8 cellular contexts compared by ENCODE assay signal in the genomic region with DNA sequence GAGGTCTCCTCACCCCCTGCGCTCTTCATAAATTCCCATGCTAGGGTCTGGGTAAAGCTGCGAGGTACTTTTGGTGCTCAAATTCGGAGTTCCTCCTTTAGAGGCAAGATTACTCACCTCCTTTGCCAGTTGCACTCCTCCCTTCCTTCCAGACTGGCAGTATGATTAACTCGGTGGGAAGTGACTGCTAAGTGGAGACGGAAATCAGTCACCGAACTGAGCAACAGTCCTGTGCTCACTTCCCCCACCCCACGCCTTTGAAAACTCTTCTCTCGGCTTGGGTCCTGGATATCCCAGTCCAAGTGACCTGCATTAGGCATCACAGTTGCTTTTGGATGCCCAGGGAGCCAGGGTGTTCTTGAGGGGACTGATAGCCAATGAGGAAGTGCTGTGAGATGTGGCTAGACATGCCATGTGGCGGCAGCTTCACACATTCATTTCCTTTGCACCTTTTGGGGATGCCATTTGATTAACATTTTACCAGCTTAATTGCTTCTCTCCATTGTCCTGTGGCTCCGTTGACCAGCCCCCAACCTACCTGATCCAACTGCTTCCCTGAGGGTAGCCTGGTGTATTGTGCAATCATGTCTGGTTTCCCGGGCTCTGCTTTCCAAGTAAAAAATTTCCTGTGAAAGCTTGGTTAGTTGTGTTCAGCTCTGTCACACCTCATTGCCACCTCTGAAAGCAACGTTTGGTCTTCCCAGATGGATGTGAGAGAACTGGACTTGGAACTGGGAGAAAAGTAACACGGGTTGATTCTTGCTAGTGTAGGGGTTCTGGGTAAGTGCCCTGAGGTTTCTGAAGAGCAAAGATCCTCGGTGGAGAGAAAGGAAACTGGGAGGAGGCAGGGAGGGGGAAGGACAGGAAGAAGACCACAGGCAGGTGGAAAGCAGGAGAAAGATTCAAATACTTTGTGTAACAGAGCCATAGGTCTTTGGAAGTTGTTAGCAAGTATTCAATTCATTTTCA. TPM values are rescaled to one million over a fixed set of nuclear protein-coding genes. Genes with fewer than 3 reads are reported as not detected.
DNase-seq lines count a peak whose midpoint lies in the region; ATAC-seq, FAIRE-seq and TF ChIP-seq lines count a peak whose summit lies in the region.

No MANE protein-coding gene starts in this region.

- peaks cover 6% of the 10 kb centered on the region; the same call in 1 of the 2 replicates for H4K20me1 ChIP-seq in K562 (replicated peaks; ENCODE audit: control insufficient read depth, insufficient read depth, low read length)

- peaks cover 17% of the 10 kb centered on the region for H3K36me3 Mint-ChIP-seq in T-helper 17 cell (ENCODE audit: low read depth)

- POLR2A ChIA-PET in K562 (lab: Yijun Ruan, JAX), result interaction anchor here (0.6 to 5.0 kb wide), 18 partner anchors 8 to 143 kb away, joined by 3 to 36 read pairs (median 4); partner anchors contain the start of genes APEX1, OSGEP, PARP2 and PIP4P1

- H3K9me1 ChIP-seq in K562 (ENCODE audit: control insufficient read depth, insufficient read depth, low read length), result no peaks in the 10 kb centered on the region

- peaks cover 5 to 15% of the 10 kb centered on the region in 2 experiments; a peak in 3 of 5 replicates for H3K4me1 ChIP-seq in K562 (replicated peaks in 1 of 2; ENCODE audit: control insufficient read depth in 2 of 2, insufficient read depth in 2 of 2, low read length in 2 of 2)
- peaks cover 5 to 14% of the 10 kb centered on the region in 2 donors for H3K4me1 ChIP-seq in small intestine (ENCODE audit: control insufficient read depth in 2 of 2, insufficient read depth in 1 of 2, low read depth in 1 of 2, low read length in 1 of 2)

- peak overlapping the region; percentile 91 for H3K4me2 ChIP-seq in K562 (ENCODE audit: insufficient read depth, low read length)

- H3K27ac ChIP-seq in K562 (ENCODE audit: extremely low read depth, low read depth, low read length) (peak overlapping the region; percentile 76), small intestine (ENCODE audit: low read depth in 1 of 2, low read length in 1 of 2) (peak overlapping the region; percentile 85 to 88)

- no peak for TF ChIP-seq POLR2A in K562 (conservative IDR thresholded peaks at IDR 0.05)

- peak overlapping the region; percentile 79 for H3K4me3 ChIP-seq in GM08714 (ENCODE audit: low read length)
- peak overlapping the region; percentile 94 for H3K4me3 ChIP-seq in H7 (ENCODE audit: insufficient read depth, low read depth, low read length)
- peak overlapping the region; percentile 95 for H3K4me3 ChIP-seq in LNCaP clone FGC (ENCODE audit: low read depth, low read length)
- peak overlapping the region; percentile 82 for H3K4me3 ChIP-seq in K562
- peak overlapping the region; percentile 100 for H3K4me3 ChIP-seq in iPS-18c (ENCODE audit: insufficient read depth, low read depth, low read length)
- peak overlapping the region; percentile 72 to 88 for H3K4me3 ChIP-seq in small intestine (ENCODE audit: low read depth in 1 of 2, low read length in 2 of 2)

- CTCF ChIA-PET in K562 (lab: Yijun Ruan, JAX; ENCODE audit: low intra/inter-chr PET ratio), result no interaction called here

- H3K4me1 Mint-ChIP-seq in T-helper 17 cell, result peaks cover 56% of the 10 kb centered on the region

- TF ChIP-seq EP300 in K562 (IDR thresholded peaks at IDR 0.05; ENCODE audit: low read length), result no peak

- intact Hi-C loops in K562 (cut with micrococcal nuclease), result no loop called here

- H3K79me2 ChIP-seq in K562 (ENCODE audit: control insufficient read depth, insufficient read depth, low read length), result peaks cover 46% of the 10 kb centered on the region

- FAIRE-seq in K562 (lab: Jason Lieb, UNC), result peak; percentile 84
- FAIRE-seq in small intestine (lab: Jason Lieb, UNC), result no peak

- no peak for TF ChIP-seq RAD21 in K562 (CRISPR knock-in tag; conservative IDR thresholded peaks at IDR 0.05 in 1 of 2, IDR thresholded peaks at IDR 0.05 in 1 of 2)

- H3K27ac Mint-ChIP-seq in T-helper 17 cell, result peak overlapping the region; percentile 97

- peak overlapping the region; percentile 83 for H2AFZ ChIP-seq in K562 (ENCODE audit: low read depth, low read length)

- H3K9me3 ChIP-seq in T-helper 17 cell (ENCODE audit: control insufficient read depth, low read length, poor library complexity, severe bottlenecking) (no peaks in the 10 kb centered on the region), K562 (replicated peaks; ENCODE audit: control insufficient read depth, insufficient read depth, low read depth, low read length) (no peaks in the 10 kb centered on the region), iPS-18c (ENCODE audit: control insufficient read depth, insufficient read depth, low read length) (no peaks in the 10 kb centered on the region), small intestine (ENCODE audit: control insufficient read depth, low read depth) (no peaks in the 10 kb centered on the region)

- H3K27me3 ChIP-seq in H7 (ENCODE audit: control insufficient read depth, insufficient read depth, low read length), result no peaks in the 10 kb centered on the region
- no peaks in the 10 kb centered on the region for H3K27me3 ChIP-seq in K562 (ENCODE audit: control insufficient read depth in 2 of 2, insufficient read depth in 2 of 2, low read length in 2 of 2)
- H3K27me3 ChIP-seq in small intestine (ENCODE audit: control insufficient read depth in 2 of 2, insufficient read depth in 2 of 2, low read length in 2 of 2), result no peaks in the 10 kb centered on the region

- H3K36me3 ChIP-seq in H7 (replicated peaks; ENCODE audit: control insufficient read depth, insufficient read depth, low read length) (peaks cover 16% of the 10 kb centered on the region), K562 (ENCODE audit: control insufficient read depth, insufficient read depth, low read length) (peaks cover 42% of the 10 kb centered on the region), small intestine (ENCODE audit: control insufficient read depth in 2 of 2, insufficient read depth in 2 of 2, low read length in 2 of 2) (peaks cover 9 to 13% of the 10 kb centered on the region in 2 donors)

- 1% methylated on average over 14 of the region's 14 CpGs for WGBS in K562 (ENCODE audit: insufficient coverage, low coverage, missing lambda C conversion rate)
- WGBS in small intestine, 3 donors, result 0 to 2% (median 1%) methylated on average over 14 of the region's 14 CpGs

- in situ Hi-C loops in K562 (cut with MboI), result no loop called here

- H3K4me3 Mint-ChIP-seq in T-helper 17 cell, result peak overlapping the region; percentile 100

- DNase-seq in H7 (peak; percentile 42), LNCaP clone FGC (ENCODE audit: low read depth) (no peak), T-helper 17 cell (peak in 2 of 3 donors; percentile 11 to 28), K562 (ENCODE audit: extremely low read depth in 1 of 4, low spot score in 3 of 4) (peak in 2 of 4 experiments; percentile 36 to 48), small intestine (peak; percentile 72), cortex of kidney (lab: John Stamatoyannopoulos, UW) (no peak)

- peak overlapping the region; percentile 93 to 99 for H3K9ac ChIP-seq in K562 (ENCODE audit: insufficient read depth in 1 of 2, low read depth in 2 of 2, low read length in 2 of 2)

- TF ChIP-seq CTCF in LNCaP clone FGC (IDR thresholded peaks at IDR 0.05; ENCODE audit: control insufficient read depth, extremely low read depth, insufficient read depth) (no peak), K562 (IDR thresholded peaks at IDR 0.05 in 2 of 3, conservative IDR thresholded peaks at IDR 0.05 in 1 of 3; ENCODE audit: insufficient read depth in 2 of 3, low read depth in 1 of 3, low read length in 3 of 3) (no peak)

- ATAC-seq in T-helper 17 cell (peak; percentile 37), K562 (peak; percentile 61)

- no TSS peak for BruUV-seq in K562 (replicated peaks; lab: Mats Ljungman, UMichigan)

- no peaks in the 10 kb centered on the region for H3K27me3 Mint-ChIP-seq in T-helper 17 cell

RNA-seq across cellular contexts. Expression of gene PNP, which starts 1.0 kb away (rescaled TPM):
- total RNA-seq in H7 (2014; rRNA removed; shearing (Covaris generic)), result 244 and 255 TPM in 2 replicates
- total RNA-seq in T-helper 17 cell, result 100 to 1,000 TPM in 1 of 2 donors, 10 to 100 TPM in 1; 79.8 to 127 TPM
- 112 and 115 TPM in 2 replicates for total RNA-seq in K562 (2011; cell fraction: chromatin; rRNA removed; ENCODE audit: low replicate concordance)
- 90.6 and 93.6 TPM in 2 replicates for total RNA-seq in K562 (2011; cell fraction: nucleolus; rRNA removed)
- total RNA-seq in K562 (2011; cell fraction: nucleoplasm; rRNA removed), result 115 and 131 TPM in 2 replicates
- total RNA-seq in K562 (2014; rRNA removed), result 92.5 and 119 TPM in 2 replicates
- total RNA-seq in K562 (2014; rRNA removed; fragmentation: Illumina TruSeq; extraction: Trizol), result 163 and 170 TPM in 2 replicates
- total RNA-seq in K562 (2015; rRNA removed; fragmentation: Illumina TruSeq; extraction: Trizol), result 141 and 144 TPM in 2 replicates
- total RNA-seq in K562 (2021), result 119 and 130 TPM in 2 replicates
- polyA plus RNA-seq in K562 (2011; rRNA removed), result 252 and 288 TPM in 2 replicates
- 200 and 236 TPM in 2 replicates for polyA plus RNA-seq in K562 (2011; cell fraction: cytosol; rRNA removed)
- polyA plus RNA-seq in K562 (2011; cell fraction: nucleus; rRNA removed), result 141 and 192 TPM in 2 replicates
- polyA plus RNA-seq in K562 (2012), result 88.6 and 90.8 TPM in 2 replicates
- 198 and 208 TPM in 2 replicates for polyA plus RNA-seq in K562 (2014; fragmentation: Illumina TruSeq; extraction: Trizol)
- polyA plus RNA-seq in K562 (2014; fragmentation: Nextera tagmentation; extraction: Ambion mirVana), result 100 to 1,000 TPM in 1 of 2 experiments, 10 to 100 TPM in 1; 96.2 to 137 TPM
- polyA plus RNA-seq in K562 (2014; rRNA removed), result 134 and 143 TPM in 2 replicates
- 135 and 159 TPM in 2 replicates for polyA minus RNA-seq in K562 (2011; rRNA and poly(A)+ RNA removed)
- polyA minus RNA-seq in K562 (2011; cell fraction: cytosol; rRNA and poly(A)+ RNA removed), result 92.7 and 94.6 TPM in 2 replicates
- polyA minus RNA-seq in K562 (2011; cell fraction: nucleus; rRNA and poly(A)+ RNA removed), result 36.8 and 65.8 TPM in 2 replicates
- polyA plus RNA-seq in small intestine, result 100 to 1,000 TPM; 174 to 353 (median 230) TPM

RNA-seq across cellular contexts. Expression of gene PIP4P1, which starts 8.9 kb away (rescaled TPM):
- total RNA-seq in H7 (2014; rRNA removed; shearing (Covaris generic)), result 33.6 and 36.1 TPM in 2 replicates
- total RNA-seq in T-helper 17 cell, result 10 to 100 TPM; 58.5 to 58.9 TPM
- 39.4 and 59.8 TPM in 2 replicates for total RNA-seq in K562 (2011; cell fraction: chromatin; rRNA removed; ENCODE audit: low replicate concordance)
- 44.1 and 49.7 TPM in 2 replicates for total RNA-seq in K562 (2011; cell fraction: nucleolus; rRNA removed)
- total RNA-seq in K562 (2011; cell fraction: nucleoplasm; rRNA removed), result 51.0 and 52.4 TPM in 2 replicates
- 10.3 and 10.9 TPM in 2 replicates for total RNA-seq in K562 (2014; rRNA removed)
- 8.6 and 10.2 TPM in 2 replicates for total RNA-seq in K562 (2014; rRNA removed; fragmentation: Illumina TruSeq; extraction: Trizol)
- total RNA-seq in K562 (2015; rRNA removed; fragmentation: Illumina TruSeq; extraction: Trizol), result 10.7 and 11.7 TPM in 2 replicates
- total RNA-seq in K562 (2021), result 15.1 and 20.9 TPM in 2 replicates
- 17.7 and 30.2 TPM in 2 replicates for polyA plus RNA-seq in K562 (2011; rRNA removed)
- polyA plus RNA-seq in K562 (2011; cell fraction: cytosol; rRNA removed), result 20.6 and 21.5 TPM in 2 replicates
- 95.5 and 114 TPM in 2 replicates for polyA plus RNA-seq in K562 (2011; cell fraction: nucleus; rRNA removed)
- 14.4 and 21.9 TPM in 2 replicates for polyA plus RNA-seq in K562 (2012)
- polyA plus RNA-seq in K562 (2014; fragmentation: Illumina TruSeq; extraction: Trizol), result 14.9 and 16.6 TPM in 2 replicates
- polyA plus RNA-seq in K562 (2014; fragmentation: Nextera tagmentation; extraction: Ambion mirVana), result 1 to 10 TPM; 5.3 to 7.4 TPM
- polyA plus RNA-seq in K562 (2014; rRNA removed), result 16.0 and 18.9 TPM in 2 replicates
- 9.1 and 12.0 TPM in 2 replicates for polyA minus RNA-seq in K562 (2011; rRNA and poly(A)+ RNA removed)
- polyA minus RNA-seq in K562 (2011; cell fraction: cytosol; rRNA and poly(A)+ RNA removed), result 4.4 and 6.0 TPM in 2 replicates
- 15.5 and 27.3 TPM in 2 replicates for polyA minus RNA-seq in K562 (2011; cell fraction: nucleus; rRNA and poly(A)+ RNA removed)
- 10 to 100 TPM; 37.6 to 55.1 (median 53.7) TPM for polyA plus RNA-seq in small intestine

RNA-seq across cellular contexts. Expression of gene APEX1, which starts 15.1 kb away (rescaled TPM):
- total RNA-seq in H7 (2014; rRNA removed; shearing (Covaris generic)), result 87.1 and 106 TPM in 2 replicates
- total RNA-seq in T-helper 17 cell (100 to 1,000 TPM in 1 of 2 donors, 10 to 100 TPM in 1; 89.6 to 113 TPM), K562 (2014; rRNA removed) (157 and 188 TPM in 2 replicates), K562 (2014; rRNA removed; fragmentation: Illumina TruSeq; extraction: Trizol) (49.5 and 50.2 TPM in 2 replicates), K562 (2015; rRNA removed; fragmentation: Illumina TruSeq; extraction: Trizol) (54.8 and 63.8 TPM in 2 replicates), K562 (2021) (142 and 143 TPM in 2 replicates)
- total RNA-seq in K562 (2011; cell fraction: chromatin; rRNA removed; ENCODE audit: low replicate concordance), result 34.9 and 40.9 TPM in 2 replicates
- 31.0 and 33.6 TPM in 2 replicates for total RNA-seq in K562 (2011; cell fraction: nucleolus; rRNA removed)
- 40.3 and 47.9 TPM in 2 replicates for total RNA-seq in K562 (2011; cell fraction: nucleoplasm; rRNA removed)
- polyA plus RNA-seq in K562 (2011; rRNA removed) (224 and 225 TPM in 2 replicates), K562 (2014; fragmentation: Illumina TruSeq; extraction: Trizol) (212 and 274 TPM in 2 replicates), K562 (2014; fragmentation: Nextera tagmentation; extraction: Ambion mirVana) (100 to 1,000 TPM; 158 to 234 TPM), K562 (2014; rRNA removed) (218 and 222 TPM in 2 replicates), small intestine (100 to 1,000 TPM; 122 to 203 (median 178) TPM)
- polyA plus RNA-seq in K562 (2011; cell fraction: cytosol; rRNA removed), result 321 and 341 TPM in 2 replicates
- polyA plus RNA-seq in K562 (2011; cell fraction: nucleus; rRNA removed), result 175 and 219 TPM in 2 replicates
- polyA plus RNA-seq in K562 (2012), result 161 and 174 TPM in 2 replicates
- polyA minus RNA-seq in K562 (2011; rRNA and poly(A)+ RNA removed), result 141 and 166 TPM in 2 replicates
- polyA minus RNA-seq in K562 (2011; cell fraction: cytosol; rRNA and poly(A)+ RNA removed), result 59.7 and 65.9 TPM in 2 replicates
- polyA minus RNA-seq in K562 (2011; cell fraction: nucleus; rRNA and poly(A)+ RNA removed), result 14.0 and 29.0 TPM in 2 replicates

RNA-seq across cellular contexts. Expression of gene OSGEP, which starts 15.6 kb away (rescaled TPM):
- total RNA-seq in H7 (2014; rRNA removed; shearing (Covaris generic)), result 58.4 and 62.6 TPM in 2 replicates
- total RNA-seq in T-helper 17 cell, result 10 to 100 TPM; 48.9 to 55.3 TPM
- total RNA-seq in K562 (2011; cell fraction: chromatin; rRNA removed; ENCODE audit: low replicate concordance), result 124 and 166 TPM in 2 replicates
- total RNA-seq in K562 (2011; cell fraction: nucleolus; rRNA removed), result 148 and 154 TPM in 2 replicates
- total RNA-seq in K562 (2011; cell fraction: nucleoplasm; rRNA removed), result 122 and 133 TPM in 2 replicates
- total RNA-seq in K562 (2014; rRNA removed), result 47.8 and 48.9 TPM in 2 replicates
- total RNA-seq in K562 (2014; rRNA removed; fragmentation: Illumina TruSeq; extraction: Trizol), result 35.6 and 36.9 TPM in 2 replicates
- 42.3 and 44.1 TPM in 2 replicates for total RNA-seq in K562 (2015; rRNA removed; fragmentation: Illumina TruSeq; extraction: Trizol)
- 31.4 and 39.1 TPM in 2 replicates for total RNA-seq in K562 (2021)
- 49.3 and 65.2 TPM in 2 replicates for polyA plus RNA-seq in K562 (2011; rRNA removed)
- 108 and 117 TPM in 2 replicates for polyA plus RNA-seq in K562 (2011; cell fraction: cytosol; rRNA removed)
- polyA plus RNA-seq in K562 (2011; cell fraction: nucleus; rRNA removed), result 143 and 149 TPM in 2 replicates
- 37.0 and 40.1 TPM in 2 replicates for polyA plus RNA-seq in K562 (2012)
- polyA plus RNA-seq in K562 (2014; fragmentation: Illumina TruSeq; extraction: Trizol), result 31.4 and 36.4 TPM in 2 replicates
- 10 to 100 TPM; 32.1 to 59.2 TPM for polyA plus RNA-seq in K562 (2014; fragmentation: Nextera tagmentation; extraction: Ambion mirVana)
- polyA plus RNA-seq in K562 (2014; rRNA removed), result 51.1 and 61.1 TPM in 2 replicates
- polyA minus RNA-seq in K562 (2011; rRNA and poly(A)+ RNA removed), result 73.0 and 76.7 TPM in 2 replicates
- polyA minus RNA-seq in K562 (2011; cell fraction: cytosol; rRNA and poly(A)+ RNA removed), result 25.3 and 34.6 TPM in 2 replicates
- polyA minus RNA-seq in K562 (2011; cell fraction: nucleus; rRNA and poly(A)+ RNA removed), result 63.1 and 78.1 TPM in 2 replicates
- 10 to 100 TPM; 38.6 to 45.8 (median 45.7) TPM for polyA plus RNA-seq in small intestine

RNA-seq across cellular contexts. Expression of gene KLHL33, which starts 34.2 kb away (rescaled TPM):
- total RNA-seq in H7 (2014; rRNA removed; shearing (Covaris generic)), result 0.28 TPM in 1 of 2 replicates, not detected in the other
- total RNA-seq in T-helper 17 cell, result under 1 TPM; 0.39 to 0.47 TPM
- 0.12 TPM in 1 of 2 replicates, not detected in the other for total RNA-seq in K562 (2011; cell fraction: chromatin; rRNA removed; ENCODE audit: low replicate concordance)
- not detected in 2 replicates for total RNA-seq in K562 (2011; cell fraction: nucleolus; rRNA removed)
- total RNA-seq in K562 (2011; cell fraction: nucleoplasm; rRNA removed), result 0.07 TPM in 1 of 2 replicates, not detected in the other
- total RNA-seq in K562 (2014; rRNA removed), result not detected in 2 replicates
- not detected in 2 replicates for total RNA-seq in K562 (2014; rRNA removed; fragmentation: Illumina TruSeq; extraction: Trizol)
- total RNA-seq in K562 (2015; rRNA removed; fragmentation: Illumina TruSeq; extraction: Trizol), result 0.04 TPM in 2 replicates
- total RNA-seq in K562 (2021), result 0.02 TPM in 1 of 2 replicates, not detected in the other
- not detected in 2 replicates for polyA plus RNA-seq in K562 (2011; rRNA removed)
- not detected in 2 replicates for polyA plus RNA-seq in K562 (2011; cell fraction: cytosol; rRNA removed)
- polyA plus RNA-seq in K562 (2011; cell fraction: nucleus; rRNA removed), result 0.03 and 0.06 TPM in 2 replicates
- 0.12 TPM in 2 replicates for polyA plus RNA-seq in K562 (2012)
- not detected in 2 replicates for polyA plus RNA-seq in K562 (2014; fragmentation: Illumina TruSeq; extraction: Trizol)
- under 1 TPM; 0.13 to 0.27 TPM for polyA plus RNA-seq in K562 (2014; fragmentation: Nextera tagmentation; extraction: Ambion mirVana)
- polyA plus RNA-seq in K562 (2014; rRNA removed), result 0.15 TPM in 1 of 2 replicates, not detected in the other
- polyA minus RNA-seq in K562 (2011; rRNA and poly(A)+ RNA removed), result 0.06 TPM in 1 of 2 replicates, not detected in the other
- polyA minus RNA-seq in K562 (2011; cell fraction: cytosol; rRNA and poly(A)+ RNA removed), result not detected in 2 replicates
- under 0.01 and 0.11 TPM in 2 replicates for polyA minus RNA-seq in K562 (2011; cell fraction: nucleus; rRNA and poly(A)+ RNA removed)
- under 1 TPM in 2 of 3 donors, not detected in 1; under 0.01 to 0.07 TPM for polyA plus RNA-seq in small intestine

Comparison
In these comparisons a context has a peak if more than half of its experiments do, and no peak if none do; other contexts are left out.
1. DNase-seq: peak in H7 (single experiment), T-helper 17 cell (2 of 3) and small intestine (single experiment); none in LNCaP clone FGC (single experiment) and cortex of kidney (single experiment).
2. Peak in every context shown above with its lines, with median percentiles within 50 percentile points of each other: H3K4me3 ChIP-seq.